In genomic region chr20:47605673-47606413, GRCh38 we compare ENCODE assay signal across 18 cellular contexts.
DNase-seq lines count a peak whose midpoint lies in the region; ATAC-seq and TF ChIP-seq lines count a peak whose summit lies in the region.
"Had no signal": no experiment of that assay in that cellular context is flagged by ENCODE, and none has a peak within 500 bp of the region (broad histone marks: within the 10 kb centered on the region; RNA-seq: fewer than 3 reads in every experiment).

No MANE protein-coding gene starts in this region.

- H3K4me3 Mint-ChIP-seq in activated CD4-positive, alpha-beta T cell treated with anti-CD3 and anti-CD28 coated beads for 36 hours = no peak overlapping the region
- H3K4me3 Mint-ChIP-seq in Calu3 (ENCODE audit: low read depth, unreplicated experiment) = no peak overlapping the region
- no peak overlapping the region for H3K4me3 Mint-ChIP-seq in memory B cell
- H3K4me3 Mint-ChIP-seq: brain, neural crest cell, WTC11 had no signal

- peaks cover 49% of the 10 kb centered on the region for H3K36me3 Mint-ChIP-seq in activated CD4-positive, alpha-beta T cell treated with anti-CD3 and anti-CD28 coated beads for 36 hours (ENCODE audit: low read depth)
- H3K36me3 Mint-ChIP-seq in Calu3 (ENCODE audit: insufficient read depth, unreplicated experiment) (peaks cover 5% of the 10 kb centered on the region), memory B cell (peaks cover 17% of the 10 kb centered on the region)

- H3K27ac Mint-ChIP-seq in activated CD4-positive, alpha-beta T cell treated with anti-CD3 and anti-CD28 coated beads for 36 hours = peak overlapping the region; percentile 97
- H3K27ac Mint-ChIP-seq in Calu3 (ENCODE audit: unreplicated experiment) (peak overlapping the region; percentile 11), memory B cell (peak overlapping the region; percentile 92)
- H3K27ac Mint-ChIP-seq: brain, WTC11 had no signal

- intact Hi-C loops in activated CD4-positive, alpha-beta T cell treated with anti-CD3 and anti-CD28 coated beads for 36 hours (cut with DNase I, micrococcal nuclease) = no loop called here
- intact Hi-C loops in Calu3 (cut with micrococcal nuclease; ENCODE audit: unreplicated experiment) = no loop called here

- peaks cover 85% of the 10 kb centered on the region for H3K4me1 Mint-ChIP-seq in activated CD4-positive, alpha-beta T cell treated with anti-CD3 and anti-CD28 coated beads for 36 hours
- peaks cover 51% of the 10 kb centered on the region for H3K4me1 Mint-ChIP-seq in Calu3 (ENCODE audit: low read depth, unreplicated experiment)
- peaks cover 49% of the 10 kb centered on the region for H3K4me1 Mint-ChIP-seq in memory B cell
- H3K4me1 Mint-ChIP-seq: neural crest cell had no signal

- BruUV-seq in Calu3 (replicated peaks; lab: Mats Ljungman, UMichigan) = no TSS peak

- H3K27ac ChIP-seq in VCaP = peak overlapping the region; percentile 51

- no peak for DNase-seq in activated CD4-positive, alpha-beta T cell treated with anti-CD3 and anti-CD28 coated beads for 36 hours
- no peak for DNase-seq in activated CD4-positive, alpha-beta T cell treated with anti-CD3 and anti-CD28 coated beads, Interleukin-2, amount 50 U/mL, for 48 hours
- no peak for DNase-seq in Calu3
- no peak for DNase-seq in memory B cell (ENCODE audit: low spot score in 2 of 2)
- DNase-seq in hippocampal formation (lab: John Stamatoyannopoulos, UW) = no peak
- no peak for DNase-seq in stimulated activated CD8-positive, alpha-beta memory T cell treated with anti-CD3 and anti-CD28 coated beads, Interleukin-4, amount 100 ng/mL, for 48 hours
- DNase-seq: hypothalamus, left colon, NCI-H1417 treated with DMSO at 0.1 percent for 48 hours, NCI-H524 treated with DMSO at 0.1 percent for 48 hours, PC-3, trophoblast cell had no signal

- no peak for TF ChIP-seq CTCF in Calu3 (IDR thresholded peaks at IDR 0.05; ENCODE audit: unreplicated experiment)
- TF ChIP-seq CTCF in VCaP (conservative IDR thresholded peaks at IDR 0.05) = no peak

- POLR2A ChIA-PET in activated CD4-positive, alpha-beta T cell treated with anti-CD3 and anti-CD28 coated beads for 36 hours (lab: Charles Lee) = no interaction called here

- H3K27me3 Mint-ChIP-seq in activated CD4-positive, alpha-beta T cell treated with anti-CD3 and anti-CD28 coated beads for 36 hours = no peaks in the 10 kb centered on the region
- no peaks in the 10 kb centered on the region for H3K27me3 Mint-ChIP-seq in Calu3 (ENCODE audit: unreplicated experiment)
- no peaks in the 10 kb centered on the region for H3K27me3 Mint-ChIP-seq in memory B cell
- H3K27me3 Mint-ChIP-seq: brain had no signal

- CTCF ChIA-PET in activated CD4-positive, alpha-beta T cell treated with anti-CD3 and anti-CD28 coated beads for 36 hours (lab: Charles Lee) = interaction anchor here (0.5 to 0.9 kb wide), 3 partner anchors 15 to 110 kb away, joined by 3 to 4 read pairs (median 3); no protein-coding TSS in a partner anchor
- CTCF ChIA-PET in Calu3 (lab: Charles Lee) = interaction anchor here (0.6 to 0.8 kb wide), 3 partner anchors 45 to 104 kb away, joined by 3 read pairs; partner anchors contain the start of gene NCOA3

- ATAC-seq in activated CD4-positive, alpha-beta T cell treated with anti-CD3 and anti-CD28 coated beads for 36 hours = no peak
- ATAC-seq in memory B cell (ENCODE audit: low read depth) (no peak), HG02642 (IDR thresholded peaks at IDR 0.05; ENCODE audit: poor library complexity, unreplicated experiment) (no peak)
- ATAC-seq: left colon, PC-3, SK-N-SH treated with all-trans-retinoic acid at 6 μM for 48 hours, WTC11 had no signal

- peaks cover 5% of the 10 kb centered on the region for H3K9me3 Mint-ChIP-seq in activated CD4-positive, alpha-beta T cell treated with anti-CD3 and anti-CD28 coated beads for 36 hours (ENCODE audit: low read depth)
- H3K9me3 Mint-ChIP-seq in Calu3 (ENCODE audit: low read depth, unreplicated experiment) (no peaks in the 10 kb centered on the region), memory B cell (no peaks in the 10 kb centered on the region)

Comparison
In these comparisons a context has a peak if more than half of its experiments do, and no peak if none do; other contexts are left out.
1. H3K27ac Mint-ChIP-seq: peak in every context shown above with its lines; median percentile 97 in activated CD4-positive, alpha-beta T cell treated with anti-CD3 and anti-CD28 coated beads for 36 hours; 92 in memory B cell; 11 in Calu3.